ENCODE assay signal across 8 cellular contexts in the genomic region with DNA sequence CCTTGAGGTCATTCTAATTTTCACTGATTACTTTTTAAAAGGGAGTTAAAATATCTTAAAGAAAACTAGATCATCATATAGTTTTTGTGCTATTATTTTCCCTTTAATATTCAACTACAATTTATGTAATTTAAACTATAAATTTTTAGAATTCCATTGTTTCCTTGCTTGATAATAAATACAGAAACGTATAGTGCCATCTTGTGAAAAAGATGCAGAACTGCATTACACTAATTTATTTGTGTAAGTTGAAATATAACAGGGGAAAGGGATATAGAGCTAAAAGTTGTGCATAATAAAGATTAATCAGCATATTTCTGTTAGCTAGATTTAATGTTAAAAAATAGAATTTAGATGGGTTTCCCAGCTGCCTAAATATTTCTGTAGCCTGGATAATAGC.
DNase-seq lines count a peak whose midpoint lies in the region; ATAC-seq and TF ChIP-seq lines count a peak whose summit lies in the region.

No MANE protein-coding gene starts in this region.

- TF ChIP-seq POLR2A in HCT116 (IDR thresholded peaks at IDR 0.05; ENCODE audit: borderline replicate concordance, extremely low read depth, insufficient read depth, insufficient read length) (no peak), gastrocnemius medialis (IDR thresholded peaks at IDR 0.05) (no peak)

- no peaks in the 10 kb centered on the region for H3K9me2 ChIP-seq in HCT116 (ENCODE audit: insufficient read depth)
- H3K9me2 ChIP-seq in SK-N-SH, result no peaks in the 10 kb centered on the region

- H3K4me3 ChIP-seq in AG09309 (ENCODE audit: control insufficient read depth, low read depth, low read length) (no peak overlapping the region), HCT116 (replicated peaks in 1 of 2; ENCODE audit: low read depth in 1 of 2, low read length in 2 of 2) (no peak overlapping the region), SK-N-SH (ENCODE audit: low read depth in 2 of 2, low read length in 1 of 2) (no peak overlapping the region), gastrocnemius medialis (no peak overlapping the region)

- H3F3A ChIP-seq in SK-N-SH (replicated peaks; ENCODE audit: insufficient read depth), result no peaks in the 10 kb centered on the region

- H3K79me2 ChIP-seq in HCT116 (ENCODE audit: insufficient read depth, low read length), result no peaks in the 10 kb centered on the region
- no peaks in the 10 kb centered on the region for H3K79me2 ChIP-seq in SK-N-SH (ENCODE audit: insufficient read depth)

- H3K4me2 ChIP-seq in HCT116 (ENCODE audit: low read length) (no peak overlapping the region), SK-N-SH (no peak overlapping the region)

- no peaks in the 10 kb centered on the region for H3K36me3 ChIP-seq in HCT116 (ENCODE audit: control insufficient read depth in 1 of 2, insufficient read depth in 2 of 2, low read length in 2 of 2)
- no peaks in the 10 kb centered on the region for H3K36me3 ChIP-seq in SK-N-SH (replicated peaks in 1 of 2; ENCODE audit: control insufficient read depth in 1 of 2, insufficient read depth in 2 of 2, low read length in 1 of 2)
- H3K36me3 ChIP-seq in gastrocnemius medialis, result no peaks in the 10 kb centered on the region

- intact Hi-C loops in HCT116 (cut with micrococcal nuclease), result loop anchor here (2.0 kb wide), 1 partner anchor 945 kb away; no protein-coding TSS in a partner anchor
- intact Hi-C loops in gastrocnemius medialis (cut with DNase I; ENCODE audit: low total_unique reads), result no loop called here

- no peak for DNase-seq in AG09309 (ENCODE audit: low read depth)
- DNase-seq in HCT116 (ENCODE audit: low read depth, low spot score), result no peak
- no peak for DNase-seq in SK-N-SH
- DNase-seq in iris pigment epithelial cell (ENCODE audit: low read depth), result peak; percentile 13
- DNase-seq in gastrocnemius medialis, result no peak
- DNase-seq in stimulated activated naive CD4-positive, alpha-beta T cell treated with Interleukin-2 at 50 U/mL for 16 hours (lab: John Stamatoyannopoulos, UW), result no peak

- POLR2A ChIA-PET in HCT116 (lab: Charles Lee), result no interaction called here
- POLR2A ChIA-PET in SK-N-SH (lab: Yijun Ruan, JAX), result no interaction called here

- H2AFZ ChIP-seq in HCT116 (ENCODE audit: low read depth, low read length, poor library complexity, severe bottlenecking) (no peak overlapping the region), SK-N-SH (ENCODE audit: low read depth) (no peak overlapping the region)

- in situ Hi-C loops in gastrocnemius medialis (cut with MboI; ENCODE audit: low sequenced_read_pairs in 4 of 4), result loop anchor here in 1 of 4 donors (25.0 kb wide), 1 partner anchor 948 kb away; no protein-coding TSS in a partner anchor

- H3K27me3 ChIP-seq in HCT116 (ENCODE audit: insufficient read depth, low read length) (peaks cover 19% of the 10 kb centered on the region), SK-N-SH (ENCODE audit: insufficient read depth) (no peaks in the 10 kb centered on the region; the same call in 1 of the 2 replicates), gastrocnemius medialis (no peaks in the 10 kb centered on the region)

- TF ChIP-seq RAD21 in HCT116 (IDR thresholded peaks at IDR 0.05; ENCODE audit: low read depth), result peak; percentile 52
- peak; percentile 70 for TF ChIP-seq RAD21 in SK-N-SH (IDR thresholded peaks at IDR 0.05; ENCODE audit: low read length)

- H3K27ac ChIP-seq in HCT116 (ENCODE audit: low read depth, low read length) (no peak overlapping the region), SK-N-SH (ENCODE audit: low read depth in 2 of 2, low read length in 1 of 2) (no peak overlapping the region), gastrocnemius medialis (no peak overlapping the region)

- 0% methylated on average over 1 of the region's 1 CpG for WGBS in SK-N-SH (ENCODE audit: low lambda C conversion rate)

- RAD21 ChIA-PET in HCT116 (lab: Charles Lee; ENCODE audit: low non-redundant PET in 1 of 2, low total read pairs in 2 of 2, uncharacterized antibody in 2 of 2, unreplicated experiment in 2 of 2), result interaction anchor here in 1 of 2 experiments (0.6 kb wide), 1 partner anchor 361 kb away, joined by 3 read pairs; no protein-coding TSS in a partner anchor

- BruUV-seq in HCT116 (replicated peaks; lab: Mats Ljungman, UMichigan), result no TSS peak

- TF ChIP-seq EP300 in SK-N-SH (IDR thresholded peaks at IDR 0.05; ENCODE audit: borderline replicate concordance in 1 of 2, low read depth in 1 of 2, low read length in 1 of 2), result no peak

- H3K4me1 ChIP-seq in HCT116 (ENCODE audit: control insufficient read depth in 1 of 2, insufficient read depth in 2 of 2, low read length in 2 of 2), result no peaks in the 10 kb centered on the region
- peaks cover 0 to 4% of the 10 kb centered on the region in 2 experiments; a peak in 2 of 4 replicates for H3K4me1 ChIP-seq in SK-N-SH (ENCODE audit: control insufficient read depth in 1 of 2, insufficient read depth in 2 of 2, low read depth in 1 of 2, low read length in 1 of 2)
- H3K4me1 ChIP-seq in gastrocnemius medialis, result no peaks in the 10 kb centered on the region

- H3K9me3 ChIP-seq in HCT116 (ENCODE audit: control insufficient read depth in 1 of 2, insufficient read depth in 1 of 2, low read depth in 1 of 2, low read length in 2 of 2) (no peaks in the 10 kb centered on the region), SK-N-SH (no peaks in the 10 kb centered on the region), gastrocnemius medialis (no peaks in the 10 kb centered on the region)

- CTCF ChIA-PET in HCT116 (lab: Charles Lee) (interaction anchor here (0.9 to 1.0 kb wide), 5 partner anchors 9 to 733 kb away, joined by 3 to 12 read pairs (median 4); no protein-coding TSS in a partner anchor), SK-N-SH (lab: Yijun Ruan, JAX) (interaction anchor here (0.6 to 1.2 kb wide), 9 partner anchors 8 to 564 kb away, joined by 3 to 8 read pairs (median 3); no protein-coding TSS in a partner anchor)

- ATAC-seq in HCT116 (no peak), GM19455 (IDR thresholded peaks at IDR 0.05; ENCODE audit: unreplicated experiment) (no peak), GM19328 (IDR thresholded peaks at IDR 0.05; ENCODE audit: unreplicated experiment) (no peak), gastrocnemius medialis (no peak)

- H4K20me1 ChIP-seq in HCT116 (ENCODE audit: insufficient read depth), result no peaks in the 10 kb centered on the region
- H4K20me1 ChIP-seq in SK-N-SH (ENCODE audit: insufficient read depth), result no peaks in the 10 kb centered on the region

- H3K9ac ChIP-seq in HCT116 (ENCODE audit: low read length), result no peak overlapping the region
- H3K9ac ChIP-seq in SK-N-SH, result no peak overlapping the region

- TF ChIP-seq CTCF in AG09309 (IDR thresholded peaks at IDR 0.05; ENCODE audit: control insufficient read depth, insufficient read depth, low read depth, low read length, missing control alignments), result peak; percentile 37
- TF ChIP-seq CTCF in HCT116 (IDR thresholded peaks at IDR 0.05 in 2 of 3, conservative IDR thresholded peaks at IDR 0.05 in 1 of 3; ENCODE audit: borderline replicate concordance in 1 of 3, insufficient read depth in 1 of 3, low read depth in 2 of 3, low read length in 2 of 3), result peak; percentile 18 to 58 (median 37); a peak in 4 of 6 replicates
- peak; percentile 80 for TF ChIP-seq CTCF in SK-N-SH (IDR thresholded peaks at IDR 0.05)
- peak in 1 of 5 experiments; percentile 47 for TF ChIP-seq CTCF in gastrocnemius medialis (IDR thresholded peaks at IDR 0.05 in 4 of 5, conservative IDR thresholded peaks at IDR 0.05 in 1 of 5)

TF ChIP-seq in HCT116, 20 proteins besides CTCF, POLR2A, EP300 and RAD21:
- TF ChIP-seq FOSL1 (IDR thresholded peaks at IDR 0.05; ENCODE audit: low read depth), result no peak

TF ChIP-seq in SK-N-SH, 30 proteins besides CTCF, POLR2A, EP300 and RAD21:
- TF ChIP-seq SMC3 (IDR thresholded peaks at IDR 0.05; ENCODE audit: low read depth, low read length), result peak; percentile 26; the same call in 1 of the 2 replicates
- TF ChIP-seq EZH2phosphoT487 (IDR thresholded peaks at IDR 0.05; ENCODE audit: borderline replicate concordance, low read depth), result no peak
- TF ChIP-seq, protein P1, sequence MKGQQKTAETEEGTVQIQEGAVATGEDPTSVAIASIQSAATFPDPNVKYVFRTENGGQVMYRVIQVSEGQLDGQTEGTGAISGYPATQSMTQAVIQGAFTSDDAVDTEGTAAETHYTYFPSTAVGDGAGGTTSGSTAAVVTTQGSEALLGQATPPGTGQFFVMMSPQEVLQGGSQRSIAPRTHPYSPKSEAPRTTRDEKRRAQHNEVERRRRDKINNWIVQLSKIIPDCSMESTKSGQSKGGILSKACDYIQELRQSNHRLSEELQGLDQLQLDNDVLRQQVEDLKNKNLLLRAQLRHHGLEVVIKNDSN (IDR thresholded peaks at IDR 0.05; ENCODE audit: borderline replicate concordance, low read depth), result no peak
